8 cellular contexts compared by ENCODE assay signal in genomic region chr13:100588350-100589177, GRCh38. TPM values are rescaled to one million over a fixed set of nuclear protein-coding genes. Genes with fewer than 3 reads are reported as not detected.
DNase-seq lines count a peak whose midpoint lies in the region; TF ChIP-seq lines count a peak whose summit lies in the region.

GGACT (minus strand) TSS chr13:100588789; CDS start chr13:100532591, 56,198 bp downstream.

- peak within 1 kb of the TSS; percentile 56; the same call in 1 of the 2 replicates for H3K27ac Mint-ChIP-seq in HFFc6

- CTCF ChIA-PET in mammary epithelial cell (lab: Charles Lee; ENCODE audit: low non-redundant PET): interaction anchor here (0.6 to 0.7 kb wide), 2 partner anchors 16 to 195 kb away, joined by 3 to 4 read pairs; no protein-coding TSS in a partner anchor

- 11% methylated on average over 34 of the region's 82 CpGs for WGBS in mammary epithelial cell (ENCODE audit: low coverage, missing lambda C conversion rate)

- H3K27me3 Mint-ChIP-seq in HFFc6 (ENCODE audit: insufficient read depth): no peaks in the 10 kb centered on the region; the same call in none of the 2 replicates

- no peaks in the 10 kb centered on the region for H3K27me3 ChIP-seq in mammary epithelial cell (ENCODE audit: insufficient read depth, low read length)

- H3K9me3 Mint-ChIP-seq in HFFc6: no peaks in the 10 kb centered on the region

- H3K27ac ChIP-seq in VCaP: peak within 1 kb of the TSS; percentile 80
- no peak within 1 kb of the TSS for H3K27ac ChIP-seq in mammary epithelial cell (ENCODE audit: insufficient read depth, low read depth, low read length)

- in situ Hi-C loops in mammary epithelial cell (cut with MboI; ENCODE audit: low sequenced_read_pairs in 2 of 2): loop anchor here (25.0 kb wide), 1 partner anchor 524 kb away; no protein-coding TSS in a partner anchor

- H3K9me3 ChIP-seq in mammary epithelial cell (replicated peaks; ENCODE audit: insufficient read depth, low read length): no peaks in the 10 kb centered on the region

- no peaks in the 10 kb centered on the region for H3K36me3 ChIP-seq in mammary epithelial cell (ENCODE audit: insufficient read depth, low read length)

- no peaks in the 10 kb centered on the region for H4K20me1 ChIP-seq in mammary epithelial cell (ENCODE audit: insufficient read depth, low read length)

- peaks cover 5% of the 10 kb centered on the region for H3K4me1 ChIP-seq in mammary epithelial cell (ENCODE audit: insufficient read depth, low read length)

- dilution Hi-C loops in mammary epithelial cell (cut with HindIII; ENCODE audit: low sequenced_read_pairs): no loop called here

- peak within 1 kb of the TSS; percentile 85 for H3K4me3 Mint-ChIP-seq in HFFc6

- TF ChIP-seq CTCF in HFFc6 (IDR thresholded peaks at IDR 0.05) (peak; percentile 81), VCaP (conservative IDR thresholded peaks at IDR 0.05) (peak; percentile 94), mammary epithelial cell (conservative IDR thresholded peaks at IDR 0.05 in 1 of 2, IDR thresholded peaks at IDR 0.05 in 1 of 2; ENCODE audit: extremely low read depth in 1 of 2, insufficient read depth in 1 of 2, low read depth in 1 of 2, low read length in 2 of 2) (peak; percentile 32 to 53)

- intact Hi-C loops in mammary epithelial cell (cut with micrococcal nuclease): no loop called here

- H3K36me3 Mint-ChIP-seq in HFFc6 (ENCODE audit: low read depth): no peaks in the 10 kb centered on the region

- peak within 1 kb of the TSS; percentile 96 for H2AFZ ChIP-seq in mammary epithelial cell (ENCODE audit: low read depth, low read length)

- H3K4me1 Mint-ChIP-seq in HFFc6 (ENCODE audit: low read depth): peaks cover 8% of the 10 kb centered on the region

- BruUV-seq in mammary epithelial cell (replicated peaks; lab: Mats Ljungman, UMichigan): no TSS peak

- H3K9ac ChIP-seq in mammary epithelial cell (ENCODE audit: insufficient read depth, low read length): peak within 1 kb of the TSS; percentile 38

- no peaks in the 10 kb centered on the region for H3K79me2 ChIP-seq in mammary epithelial cell (ENCODE audit: insufficient read depth, low read length)

- H3K4me2 ChIP-seq in mammary epithelial cell (ENCODE audit: insufficient read depth, low read depth, low read length): peak within 1 kb of the TSS; percentile 89

- H3K4me3 ChIP-seq in mammary epithelial cell (replicated peaks in 1 of 3; ENCODE audit: insufficient read depth in 1 of 3, low read depth in 2 of 3, low read length in 3 of 3): peak within 1 kb of the TSS; percentile 59 to 65 (median 60)

- DNase-seq in NCI-H187 (lab: John Stamatoyannopoulos, UW) (peak; percentile 40 to 78), NCI-H187 treated with DMSO at 0.1 percent for 48 hours (lab: John Stamatoyannopoulos, UW) (no peak), HFFc6 (peak; percentile 15), MV-4-11 (lab: John Stamatoyannopoulos, UW) (peak; percentile 51), mammary epithelial cell (peak; percentile 26), islet precursor cell (peak; percentile 82)
- peak; percentile 90 for DNase-seq in stimulated activated CD4-positive, alpha-beta T cell treated with anti-CD3 and anti-CD28 coated beads, Interleukin-15, amount 100 ng/mL, for 24 hours

RNA-seq across cellular contexts. Expression of gene GGACT, which starts in this region (rescaled TPM):
- 1 to 10 TPM in 5 of 6 experiments, under 1 TPM in 1; 0.99 to 3.0 (median 1.8) TPM for total RNA-seq in HFFc6 (2021; fragmentation: NEBNext Ultra II Directional; extraction: Animal tissue kit (Norgen Biotek cat#: 25700))
- total RNA-seq in mammary epithelial cell: 1 to 10 TPM; 4.5 to 5.4 TPM
- polyA plus RNA-seq in mammary epithelial cell: 1.1 TPM
- not detected for polyA minus RNA-seq in mammary epithelial cell

Comparison
In these comparisons a context has a peak if more than half of its experiments do, and no peak if none do; other contexts are left out.
1. CTCF ChIP-seq: peak in every context shown above with its lines; median percentile 94 in VCaP; 81 in HFFc6; 42 in mammary epithelial cell.